In genomic region chr5:102583663-102584062, GRCh38 we compare ENCODE assay signal across 8 cellular contexts.
DNase-seq lines count a peak whose midpoint lies in the region; ATAC-seq lines count a peak whose summit lies in the region.

No MANE protein-coding gene starts in this region.

- ATAC-seq in GM18519 (IDR thresholded peaks at IDR 0.05; ENCODE audit: low FRiP score, unreplicated experiment) (no peak), HG03457 (IDR thresholded peaks at IDR 0.05; ENCODE audit: unreplicated experiment) (no peak), HG02981 (IDR thresholded peaks at IDR 0.05; ENCODE audit: unreplicated experiment) (no peak)

- DNase-seq in DMS 273 (lab: John Stamatoyannopoulos, UW; ENCODE audit: unreplicated experiment): peak; percentile 93
- DNase-seq in LHCN-M2 (ENCODE audit: low read depth): peak; percentile 35
- peak; percentile 42 for DNase-seq in SK-N-DZ (ENCODE audit: low spot score)
- DNase-seq in glomerular visceral epithelial cell (ENCODE audit: extremely low spot score): peak; percentile 14
- no peak for DNase-seq in OCI-M2 (lab: John Stamatoyannopoulos, UW; ENCODE audit: unreplicated experiment)
